Comparison of ENCODE assay signal across 8 cellular contexts in genomic region chr16:424623-425081, GRCh38. TPM values are rescaled to one million over a fixed set of nuclear protein-coding genes. Genes with fewer than 3 reads are reported as not detected.
DNase-seq lines count a peak whose midpoint lies in the region; ATAC-seq and TF ChIP-seq lines count a peak whose summit lies in the region.

No MANE protein-coding gene starts in this region.

- peak overlapping the region; percentile 99 for H3K4me2 ChIP-seq in BLaER1

- peaks cover 20% of the 10 kb centered on the region for H3K27me3 ChIP-seq in BLaER1
- H3K27me3 ChIP-seq in HUES6 (ENCODE audit: control insufficient read depth, insufficient read depth, low read length): peaks cover 35% of the 10 kb centered on the region
- no peaks in the 10 kb centered on the region for H3K27me3 ChIP-seq in kidney epithelial cell (ENCODE audit: control insufficient read depth, insufficient read depth, low read length)
- no peaks in the 10 kb centered on the region for H3K27me3 ChIP-seq in stomach smooth muscle (ENCODE audit: control insufficient read depth in 1 of 2, insufficient read depth in 2 of 2, low read length in 2 of 2)

- H4K20me1 ChIP-seq in BLaER1: peaks cover 40% of the 10 kb centered on the region

- peak overlapping the region; percentile 94 for H3K9ac ChIP-seq in BLaER1
- peak overlapping the region; percentile 7 for H3K9ac ChIP-seq in HUES6 (ENCODE audit: low read length)
- peak overlapping the region; percentile 71 to 79 for H3K9ac ChIP-seq in stomach smooth muscle (ENCODE audit: low read length in 2 of 2)

- H3K9me3 ChIP-seq in BLaER1 (no peaks in the 10 kb centered on the region), HUES6 (ENCODE audit: control insufficient read depth, insufficient read depth, low read depth, low read length) (no peaks in the 10 kb centered on the region), stomach smooth muscle (ENCODE audit: control insufficient read depth in 2 of 2, low read length in 2 of 2) (no peaks in the 10 kb centered on the region)

- H3K27ac ChIP-seq in BLaER1 (peak overlapping the region; percentile 90), HUES6 (ENCODE audit: low read depth, low read length) (no peak overlapping the region), stomach smooth muscle (ENCODE audit: low read length) (peak overlapping the region; percentile 94)

- H3K4me3 ChIP-seq in BLaER1 (peak overlapping the region; percentile 99), HUES6 (ENCODE audit: low read depth, low read length) (peak overlapping the region; percentile 85), astrocyte of the cerebellum (ENCODE audit: low read depth, low read length) (peak overlapping the region; percentile 60), kidney epithelial cell (ENCODE audit: low read depth, low read length) (peak overlapping the region; percentile 61), stomach smooth muscle (ENCODE audit: low read length in 2 of 2) (peak overlapping the region; percentile 74 to 80)

- ATAC-seq in GM21723 (IDR thresholded peaks at IDR 0.05; ENCODE audit: unreplicated experiment): no peak

- TF ChIP-seq CTCF in astrocyte of the cerebellum (IDR thresholded peaks at IDR 0.05; ENCODE audit: low read depth, low read length, missing control alignments) (no peak), kidney epithelial cell (IDR thresholded peaks at IDR 0.05; ENCODE audit: insufficient read depth, low read length, poor library complexity, severe bottlenecking) (no peak)

- DNase-seq in astrocyte of the cerebellum (ENCODE audit: low read depth) (no peak), kidney epithelial cell (ENCODE audit: low read depth) (no peak), retina (no peak)
- no peak for DNase-seq in stimulated activated CD4-positive, alpha-beta T cell treated with anti-CD3 and anti-CD28 coated beads, Interleukin-4, amount 100 ng/mL, for 24 hours

- H3K4me1 ChIP-seq in BLaER1: peaks cover 43% of the 10 kb centered on the region
- peaks cover 13% of the 10 kb centered on the region for H3K4me1 ChIP-seq in HUES6 (ENCODE audit: control insufficient read depth, insufficient read depth, low read length)
- H3K4me1 ChIP-seq in stomach smooth muscle (ENCODE audit: control insufficient read depth, insufficient read depth, low read length): peaks cover 28% of the 10 kb centered on the region

- H3K36me3 ChIP-seq in BLaER1 (peaks cover 15% of the 10 kb centered on the region; the same call in 1 of the 2 replicates), HUES6 (ENCODE audit: control insufficient read depth, insufficient read depth, low read length) (no peaks in the 10 kb centered on the region), kidney epithelial cell (ENCODE audit: control insufficient read depth, insufficient read depth, low read length) (peaks cover 2% of the 10 kb centered on the region), stomach smooth muscle (ENCODE audit: control insufficient read depth in 2 of 2, insufficient read depth in 2 of 2, low read length in 2 of 2) (no peaks in the 10 kb centered on the region)

- in situ Hi-C loops in astrocyte of the cerebellum (cut with HindIII; ENCODE audit: low sequenced_read_pairs): no loop called here

RNA-seq across cellular contexts. Expression of gene RAB11FIP3, which starts 0.8 kb away (rescaled TPM):
- 34.5 and 36.2 TPM in 2 replicates for total RNA-seq in kidney epithelial cell

RNA-seq across cellular contexts. Expression of gene DECR2, which starts 23.0 kb away (rescaled TPM):
- total RNA-seq in kidney epithelial cell: 15.1 and 27.0 TPM in 2 replicates

RNA-seq across cellular contexts. Expression of gene NME4, which starts 27.7 kb away (rescaled TPM):
- 97.2 and 126 TPM in 2 replicates for total RNA-seq in kidney epithelial cell

RNA-seq across cellular contexts. Expression of gene PGAP6, which starts 42.9 kb away (rescaled TPM):
- 114 and 160 TPM in 2 replicates for total RNA-seq in kidney epithelial cell

RNA-seq across cellular contexts. Expression of gene MRPL28, which starts 54.3 kb away (rescaled TPM):
- 107 and 137 TPM in 2 replicates for total RNA-seq in kidney epithelial cell

Comparison
In these comparisons a context has a peak if more than half of its experiments do, and no peak if none do; other contexts are left out.
1. H3K9ac ChIP-seq: peak in every context shown above with its lines; median percentile 94 in BLaER1; 75 in stomach smooth muscle; 7 in HUES6.